Comparison of ENCODE assay signal across 6 cellular contexts in genomic region chr16:29124162-29124561, GRCh38.
DNase-seq lines count a peak whose midpoint lies in the region; ATAC-seq, FAIRE-seq and TF ChIP-seq lines count a peak whose summit lies in the region.
"Not testable (repeated sequence)": the region's sequence is repeated elsewhere in the genome, so short reads cannot be mapped to it uniquely, and the experiment has no call there.

No MANE protein-coding gene starts in this region.

- not testable (repeated sequence) for H2AFZ ChIP-seq in IMR-90 (replicated peaks; ENCODE audit: low read length, poor library complexity); K562 (ENCODE audit: low read depth, low read length); endothelial cell of umbilical vein (ENCODE audit: low read depth, low read length); HepG2 (ENCODE audit: low read length)
- peak overlapping the region; percentile 29 for H2AFZ ChIP-seq in neuronal stem cell (ENCODE audit: low read length)

- not testable (repeated sequence) for FAIRE-seq in A549 (lab: Jason Lieb, UNC); K562 (lab: Jason Lieb, UNC); HepG2 (lab: Jason Lieb, UNC)
- peak; percentile 47 for FAIRE-seq in endothelial cell of umbilical vein (lab: Jason Lieb, UNC)

- H2BK5ac ChIP-seq in IMR-90 (ENCODE audit: low read depth, low read length, poor library complexity, severe bottlenecking); neuronal stem cell (ENCODE audit: low read length): not testable (repeated sequence)

- WGBS in A549 (ENCODE audit: missing lambda C conversion rate): 77% methylated on average over 7 of the region's 7 CpGs
- no CpG with 5 or more reads among the region's 7 CpGs for WGBS in IMR-90 (ENCODE audit: extremely low coverage in 2 of 2, insufficient read length in 1 of 2), 2 experiments
- WGBS in K562 (ENCODE audit: insufficient coverage, low coverage, missing lambda C conversion rate): 49% methylated on average over 7 of the region's 7 CpGs
- WGBS in HepG2 (ENCODE audit: low lambda C conversion rate): 72% methylated on average over 7 of the region's 7 CpGs
- WGBS in neuronal stem cell (ENCODE audit: extremely low coverage in 2 of 2, insufficient read length in 2 of 2, insufficient replicate concordance in 1 of 2), 2 donors: no CpG with 5 or more reads among the region's 7 CpGs

- H3K18ac ChIP-seq in IMR-90 (ENCODE audit: low read depth, low read length); neuronal stem cell (ENCODE audit: low read length): not testable (repeated sequence)

- TF ChIP-seq RAD21 in A549 (conservative IDR thresholded peaks at IDR 0.05 in 1 of 2, IDR thresholded peaks at IDR 0.05 in 1 of 2); IMR-90 (IDR thresholded peaks at IDR 0.05; ENCODE audit: low read length); K562 (CRISPR knock-in tag; conservative IDR thresholded peaks at IDR 0.05 in 1 of 2, IDR thresholded peaks at IDR 0.05 in 1 of 2); HepG2 (CRISPR knock-in tag; IDR thresholded peaks at IDR 0.05): not testable (repeated sequence)

- not testable (repeated sequence) for H3K36me3 ChIP-seq in IMR-90 (ENCODE audit: control insufficient read depth, insufficient read depth, low read length); K562 (ENCODE audit: control insufficient read depth, insufficient read depth, low read length); endothelial cell of umbilical vein (ENCODE audit: control insufficient read depth in 2 of 2, extremely low read depth in 1 of 2, insufficient read depth in 2 of 2, low read length in 2 of 2); HepG2 (replicated peaks in 1 of 2; ENCODE audit: control insufficient read depth in 1 of 2, insufficient read depth in 2 of 2, low read length in 2 of 2); neuronal stem cell (replicated peaks in 1 of 2; ENCODE audit: control insufficient read depth in 2 of 2, insufficient read depth in 2 of 2, low read length in 2 of 2)

- in situ Hi-C loops in IMR-90 (cut with MboI; ENCODE audit: low sequenced_read_pairs): not testable (repeated sequence)
- in situ Hi-C loops in K562 (cut with MboI): loop anchor here (10.0 kb wide), 1 partner anchor 51 kb away; no protein-coding TSS in a partner anchor
- in situ Hi-C loops in HepG2 (cut with HindIII; ENCODE audit: extremely low pct_ligation_motif_present, low pct_unique_long_range_greater_than_20kb): loop anchor here (25.0 kb wide), 1 partner anchor 88 kb away; no protein-coding TSS in a partner anchor

- not testable (repeated sequence) for H4K8ac ChIP-seq in IMR-90 (ENCODE audit: low read depth in 2 of 2, low read length in 2 of 2); neuronal stem cell (ENCODE audit: low read depth, low read length)

- H3K27ac ChIP-seq in A549; IMR-90 (ENCODE audit: insufficient read depth, low read length); K562 (ENCODE audit: extremely low read depth, low read depth, low read length); endothelial cell of umbilical vein (ENCODE audit: insufficient read depth, low read depth, low read length); HepG2 (ENCODE audit: extremely low read length, insufficient read depth, low read length); neuronal stem cell (replicated peaks; ENCODE audit: low read length): not testable (repeated sequence)

- CTCF ChIA-PET in A549 (lab: Yijun Ruan, JAX); IMR-90 (lab: Yijun Ruan, JAX); K562 (lab: Yijun Ruan, JAX; ENCODE audit: low intra/inter-chr PET ratio); endothelial cell of umbilical vein (lab: Charles Lee); HepG2 (lab: Yijun Ruan, JAX; ENCODE audit: low intra/inter-chr PET ratio, low total read pairs): not testable (repeated sequence)

- H2BK15ac ChIP-seq in IMR-90 (ENCODE audit: low read depth, low read length); neuronal stem cell (ENCODE audit: low read length): not testable (repeated sequence)

- TF ChIP-seq EP300 in A549 (IDR thresholded peaks at IDR 0.05); K562 (IDR thresholded peaks at IDR 0.05; ENCODE audit: low read length); HepG2 (IDR thresholded peaks at IDR 0.05; ENCODE audit: low read depth in 2 of 2, low read length in 2 of 2); HepG2 (CRISPR knock-in tag; IDR thresholded peaks at IDR 0.05; ENCODE audit: borderline replicate concordance): not testable (repeated sequence)

- H2BK120ac ChIP-seq in IMR-90 (ENCODE audit: low read depth, low read length); neuronal stem cell (ENCODE audit: low read depth, low read length): not testable (repeated sequence)

- H4K20me1 ChIP-seq in IMR-90 (ENCODE audit: insufficient read depth, low read length); K562 (replicated peaks; ENCODE audit: control insufficient read depth, insufficient read depth, low read length); endothelial cell of umbilical vein (replicated peaks; ENCODE audit: control insufficient read depth, extremely low read depth, insufficient read depth, low read length); HepG2 (ENCODE audit: insufficient read depth, low read length): not testable (repeated sequence)

- H4K5ac ChIP-seq in IMR-90 (ENCODE audit: low read depth, low read length): not testable (repeated sequence)

- not testable (repeated sequence) for H4K91ac ChIP-seq in IMR-90 (ENCODE audit: insufficient read depth, low read depth, low read length); neuronal stem cell (ENCODE audit: low read depth, low read length, poor library complexity)

- H3K4me1 ChIP-seq in A549; IMR-90 (ENCODE audit: control insufficient read depth, insufficient read depth, low read length); endothelial cell of umbilical vein (ENCODE audit: control insufficient read depth, extremely low read depth, insufficient read depth, low read length); HepG2 (ENCODE audit: insufficient read depth, low read length); neuronal stem cell (ENCODE audit: control insufficient read depth in 2 of 2, insufficient read depth in 1 of 2, low read depth in 1 of 2, low read length in 2 of 2): not testable (repeated sequence)
- H3K4me1 ChIP-seq in K562 (replicated peaks in 1 of 2; ENCODE audit: control insufficient read depth in 2 of 2, insufficient read depth in 2 of 2, low read length in 2 of 2): peaks cover 0 to 14% of the 10 kb centered on the region in 2 experiments; a peak in 2 of 5 replicates

- not testable (repeated sequence) for BruUV-seq in IMR-90 (replicated peaks; lab: Mats Ljungman, UMichigan); K562 (replicated peaks; lab: Mats Ljungman, UMichigan); endothelial cell of umbilical vein (replicated peaks; lab: Mats Ljungman, UMichigan); HepG2 (replicated peaks; lab: Mats Ljungman, UMichigan)

- not testable (repeated sequence) for H3K23ac ChIP-seq in IMR-90 (ENCODE audit: low read depth, low read length); neuronal stem cell (ENCODE audit: low read depth, low read length, poor library complexity)

- not testable (repeated sequence) for H3K9me3 ChIP-seq in A549; IMR-90 (ENCODE audit: control insufficient read depth, insufficient read depth, low read length); K562 (replicated peaks; ENCODE audit: control insufficient read depth, insufficient read depth, low read depth, low read length); endothelial cell of umbilical vein (replicated peaks; ENCODE audit: control insufficient read depth, insufficient read depth, low read length); HepG2 (ENCODE audit: low read length); neuronal stem cell (replicated peaks in 1 of 2; ENCODE audit: control insufficient read depth in 2 of 2, insufficient read depth in 1 of 2, low read depth in 1 of 2, low read length in 2 of 2)

- H3K9me1 ChIP-seq in IMR-90 (ENCODE audit: insufficient read depth, low read length); K562 (ENCODE audit: control insufficient read depth, insufficient read depth, low read length); endothelial cell of umbilical vein (replicated peaks; ENCODE audit: control insufficient read depth, extremely low read depth, insufficient read depth, low read length): not testable (repeated sequence)

- H3K14ac ChIP-seq in IMR-90 (replicated peaks; ENCODE audit: low read depth, low read length); neuronal stem cell (ENCODE audit: low read length): not testable (repeated sequence)

- POLR2A ChIA-PET in A549 (lab: Yijun Ruan, JAX); IMR-90 (lab: Charles Lee; ENCODE audit: unreplicated experiment); K562 (lab: Yijun Ruan, JAX); endothelial cell of umbilical vein (lab: Charles Lee); HepG2 (lab: Yijun Ruan, JAX): not testable (repeated sequence)

- not testable (repeated sequence) for H2AK5ac ChIP-seq in IMR-90 (ENCODE audit: low read depth, low read length); neuronal stem cell (ENCODE audit: low read depth, low read length)

- H3K4ac ChIP-seq in IMR-90 (ENCODE audit: low read depth, low read length); neuronal stem cell (ENCODE audit: low read length): not testable (repeated sequence)

- TF ChIP-seq POLR2A in A549 (IDR thresholded peaks at IDR 0.05; ENCODE audit: low read length); IMR-90 (IDR thresholded peaks at IDR 0.05; ENCODE audit: low read depth, low read length); K562 (conservative IDR thresholded peaks at IDR 0.05); endothelial cell of umbilical vein (IDR thresholded peaks at IDR 0.05; ENCODE audit: low read depth, low read length); HepG2 (IDR thresholded peaks at IDR 0.05; ENCODE audit: insufficient read depth in 1 of 2, low read depth in 2 of 2, low read length in 2 of 2): not testable (repeated sequence)

- intact Hi-C loops in IMR-90 (cut with micrococcal nuclease); K562 (cut with micrococcal nuclease); endothelial cell of umbilical vein (cut with micrococcal nuclease); HepG2 (cut with micrococcal nuclease; ENCODE audit: unreplicated experiment): not testable (repeated sequence)

- dilution Hi-C loops in IMR-90 (cut with HindIII; ENCODE audit: low sequenced_read_pairs, unreplicated experiment); endothelial cell of umbilical vein (cut with MboI; ENCODE audit: extremely low pct_ligation_motif_present, low sequenced_read_pairs): not testable (repeated sequence)

- not testable (repeated sequence) for H3K56ac ChIP-seq in IMR-90 (ENCODE audit: extremely low read depth, insufficient read depth, low read length)

- H3K4me3 ChIP-seq in A549; IMR-90 (ENCODE audit: insufficient read depth, low read depth, low read length); K562; endothelial cell of umbilical vein (replicated peaks in 1 of 3; ENCODE audit: insufficient read depth in 1 of 3, low read depth in 1 of 3, low read length in 3 of 3); HepG2 (replicated peaks in 1 of 3; ENCODE audit: insufficient read depth in 1 of 3, low read depth in 2 of 3, low read length in 3 of 3); neuronal stem cell (ENCODE audit: low read length in 2 of 2): not testable (repeated sequence)

- H3K4me2 ChIP-seq in A549; IMR-90 (ENCODE audit: low read depth, low read length); K562 (ENCODE audit: insufficient read depth, low read length); endothelial cell of umbilical vein (ENCODE audit: insufficient read depth, low read length); HepG2 (ENCODE audit: low read depth, low read length); neuronal stem cell (ENCODE audit: insufficient read depth, low read length, poor library complexity, severe bottlenecking): not testable (repeated sequence)

- not testable (repeated sequence) for DNase-seq in A549 (ENCODE audit: low read depth in 1 of 2, low spot score in 1 of 2); IMR-90; K562 (ENCODE audit: extremely low read depth in 1 of 4, low spot score in 3 of 4); endothelial cell of umbilical vein (ENCODE audit: low read depth, low spot score); HepG2 (ENCODE audit: low spot score); neuronal stem cell (ENCODE audit: low spot score)

- H3K79me1 ChIP-seq in IMR-90 (ENCODE audit: low read depth in 1 of 2, low read length in 2 of 2); neuronal stem cell (ENCODE audit: low read depth, low read length): not testable (repeated sequence)

- H3K79me2 ChIP-seq in K562 (ENCODE audit: control insufficient read depth, insufficient read depth, low read length); endothelial cell of umbilical vein (ENCODE audit: control insufficient read depth, insufficient read depth, low read length); HepG2 (ENCODE audit: insufficient read depth, low read length): not testable (repeated sequence)

- H3K9ac ChIP-seq in IMR-90 (ENCODE audit: low read depth, low read length); K562 (ENCODE audit: insufficient read depth in 1 of 2, low read depth in 2 of 2, low read length in 2 of 2); endothelial cell of umbilical vein (replicated peaks; ENCODE audit: extremely low read depth, insufficient read depth, low read length); HepG2 (ENCODE audit: insufficient read depth, low read depth, low read length); neuronal stem cell (ENCODE audit: low read depth, low read length, poor library complexity): not testable (repeated sequence)

- not testable (repeated sequence) for H2BK20ac ChIP-seq in IMR-90 (ENCODE audit: low read depth, low read length)

- TF ChIP-seq CTCF in A549 (IDR thresholded peaks at IDR 0.05); IMR-90 (conservative IDR thresholded peaks at IDR 0.05; ENCODE audit: low read depth, low read length); K562 (IDR thresholded peaks at IDR 0.05 in 2 of 3, conservative IDR thresholded peaks at IDR 0.05 in 1 of 3; ENCODE audit: insufficient read depth in 2 of 3, low read depth in 1 of 3, low read length in 3 of 3); endothelial cell of umbilical vein (IDR thresholded peaks at IDR 0.05; ENCODE audit: extremely low read depth in 1 of 2, insufficient read depth in 1 of 2, low read depth in 1 of 2, low read length in 2 of 2); HepG2 (CRISPR knock-in tag; IDR thresholded peaks at IDR 0.05): not testable (repeated sequence)

- not testable (repeated sequence) for H3K27me3 ChIP-seq in IMR-90 (ENCODE audit: control insufficient read depth, insufficient read depth, low read length); K562 (ENCODE audit: control insufficient read depth in 2 of 2, insufficient read depth in 2 of 2, low read length in 2 of 2); endothelial cell of umbilical vein (ENCODE audit: control insufficient read depth in 2 of 2, insufficient read depth in 2 of 2, low read length in 2 of 2); neuronal stem cell (ENCODE audit: control insufficient read depth in 3 of 3, insufficient read depth in 3 of 3, low read depth in 1 of 3, low read length in 3 of 3)
- H3K27me3 ChIP-seq in HepG2 (ENCODE audit: control insufficient read depth in 1 of 2, insufficient read depth in 2 of 2, low read length in 2 of 2): peaks cover 6 to 39% of the 10 kb centered on the region in 2 experiments; a peak in 4 of 5 replicates

- not testable (repeated sequence) for H2BK12ac ChIP-seq in neuronal stem cell (ENCODE audit: low read length)

- H2AK9ac ChIP-seq in IMR-90 (replicated peaks; ENCODE audit: low read depth, low read length, poor library complexity): not testable (repeated sequence)

- not testable (repeated sequence) for ATAC-seq in A549; IMR-90 (ENCODE audit: low read depth); K562; HepG2
